18 cellular contexts compared by ENCODE assay signal in the genomic region with DNA sequence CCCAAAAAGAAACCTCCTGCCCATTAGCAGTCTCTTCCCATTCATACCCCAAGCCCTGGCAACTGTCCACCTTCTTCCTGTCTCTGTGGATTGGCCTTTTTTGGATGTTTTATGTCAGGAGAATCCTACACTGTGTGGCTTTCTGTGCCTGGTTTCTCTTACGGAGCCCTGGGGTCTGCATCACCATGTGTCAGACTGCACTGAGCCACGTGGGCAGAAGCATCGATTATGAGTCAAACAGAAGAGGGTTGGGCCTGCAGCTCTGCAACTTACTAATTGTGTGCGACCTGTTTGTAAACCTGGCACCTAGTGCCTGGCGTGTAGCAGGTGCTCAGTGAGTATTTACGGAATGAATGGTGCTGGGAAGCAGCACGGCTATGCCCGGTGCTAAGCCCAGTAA.
DNase-seq lines count a peak whose midpoint lies in the region; TF ChIP-seq lines count a peak whose summit lies in the region.
"Had no signal": no experiment of that assay in that cellular context is flagged by ENCODE, and none has a peak within 500 bp of the region (broad histone marks: within the 10 kb centered on the region; RNA-seq: fewer than 3 reads in every experiment).

No MANE protein-coding gene starts in this region.

- H3K36me3 Mint-ChIP-seq in nephron (ENCODE audit: low read depth) = peaks cover 86% of the 10 kb centered on the region

- DNase-seq in EL = peak; percentile 63
- DNase-seq in RKO (ENCODE audit: low spot score) = peak; percentile 68
- no peak for DNase-seq in epithelial cell of prostate (ENCODE audit: low read depth, low spot score)
- no peak for DNase-seq in colonic mucosa
- DNase-seq in inferior parietal cortex (ENCODE audit: extremely low spot score) = no peak
- DNase-seq in NCI-H510A treated with DMSO at 0.1 percent for 48 hours (lab: John Stamatoyannopoulos, UW) = no peak
- DNase-seq in activated gamma-delta T cell treated with Interleukin-2 at 50 U/mL for 16 hours = no peak
- DNase-seq: activated CD4-positive, alpha-beta memory T cell treated with anti-CD3 and anti-CD28 coated beads, Interleukin-2, amount 10 ng/mL, durations not matched to agents 7 days and 5 days; activated effector memory CD4-positive, alpha-beta T cell treated with Interleukin-2 at 50 U/mL for 16 hours; DMS153; dorsolateral prefrontal cortex; mesendoderm; NCI-H1436; occipital lobe had no signal

- intact Hi-C loops in colonic mucosa (cut with DNase I) = no loop called here

- peak overlapping the region; percentile 69 for H3K27ac ChIP-seq in epithelial cell of prostate
- no peak overlapping the region for H3K27ac ChIP-seq in colonic mucosa
- H3K27ac ChIP-seq: SJSA1 had no signal

- no peaks in the 10 kb centered on the region for H3K4me1 ChIP-seq in colonic mucosa

- H3K27me3 ChIP-seq in colonic mucosa = no peaks in the 10 kb centered on the region
- H3K27me3 ChIP-seq: ascending aorta, dorsolateral prefrontal cortex, SJSA1 had no signal

- peaks cover 8% of the 10 kb centered on the region for H3K36me3 ChIP-seq in colonic mucosa

- no peak overlapping the region for H3K4me3 Mint-ChIP-seq in nephron
- H3K4me3 Mint-ChIP-seq: activated CD4-positive, alpha-beta memory T cell treated with anti-CD3 and anti-CD28 coated beads, Interleukin-2, amount 10 ng/mL, durations not matched to agents 7 days and 5 days had no signal

- no peak overlapping the region for H3K4me3 ChIP-seq in colonic mucosa
- H3K4me3 ChIP-seq: ascending aorta, dorsolateral prefrontal cortex, K562, SJSA1 had no signal

- H3K27me3 Mint-ChIP-seq in nephron (ENCODE audit: low read depth) = no peaks in the 10 kb centered on the region
- H3K27me3 Mint-ChIP-seq: activated CD4-positive, alpha-beta memory T cell treated with anti-CD3 and anti-CD28 coated beads, Interleukin-2, amount 10 ng/mL, durations not matched to agents 7 days and 5 days had no signal

- H3K4me1 Mint-ChIP-seq in nephron = peaks cover 53% of the 10 kb centered on the region

- no peak overlapping the region for H3K9ac ChIP-seq in colonic mucosa (ENCODE audit: low read depth in 2 of 2, low read length in 2 of 2)

- H3K9me3 ChIP-seq in colonic mucosa = no peaks in the 10 kb centered on the region
- H3K9me3 ChIP-seq: ascending aorta, SJSA1 had no signal

- H3K9me3 Mint-ChIP-seq in nephron = no peaks in the 10 kb centered on the region
- H3K9me3 Mint-ChIP-seq: activated CD4-positive, alpha-beta memory T cell treated with anti-CD3 and anti-CD28 coated beads, Interleukin-2, amount 10 ng/mL, durations not matched to agents 7 days and 5 days had no signal

- peak overlapping the region; percentile 68 to 98 (median 95) for H3K27ac Mint-ChIP-seq in nephron
- H3K27ac Mint-ChIP-seq: activated CD4-positive, alpha-beta memory T cell treated with anti-CD3 and anti-CD28 coated beads, Interleukin-2, amount 10 ng/mL, durations not matched to agents 7 days and 5 days had no signal

- TF ChIP-seq CTCF in nephron (IDR thresholded peaks at IDR 0.05; ENCODE audit: unreplicated experiment in 3 of 3) (no peak), colonic mucosa (IDR thresholded peaks at IDR 0.05) (no peak)

Comparison
In these comparisons a context has a peak if more than half of its experiments do, and no peak if none do; other contexts are left out.
1. DNase-seq: peak in EL (single experiment) and RKO (single experiment); none in epithelial cell of prostate (single experiment), colonic mucosa (single experiment), inferior parietal cortex (single experiment), NCI-H510A treated with DMSO at 0.1 percent for 48 hours (single experiment) and activated gamma-delta T cell treated with Interleukin-2 at 50 U/mL for 16 hours (single experiment).